ENCODE assay signal across 8 cellular contexts in genomic region chr14:97312910-97313309, GRCh38.
"Had no signal": no experiment of that assay in that cellular context is flagged by ENCODE, and none has a peak within 500 bp of the region (broad histone marks: within the 10 kb centered on the region; RNA-seq: fewer than 3 reads in every experiment).

No MANE protein-coding gene starts in this region.

- FAIRE-seq: G401.6, GM12878, GM12891, GM12892, GM18507, GM19239 had no signal

- DNase-seq: GDM1, GF-D8 had no signal

- ATAC-seq: GM12878 had no signal

- H3K4me3 ChIP-seq: GM12878 had no signal
